2 cellular contexts compared by ENCODE assay signal in genomic region chr14:103847954-103848719, GRCh38.
A peak's percentile ranks its signal among the peaks of the same experiment; 100 is the strongest.
TF ChIP-seq lines count a peak whose summit lies in the region.

No MANE protein-coding gene starts in this region.

TF ChIP-seq in HEK293, 187 proteins besides CTCF, POLR2A, EP300 and RAD21 (continued from another document):
- TF ChIP-seq, protein P1, sequence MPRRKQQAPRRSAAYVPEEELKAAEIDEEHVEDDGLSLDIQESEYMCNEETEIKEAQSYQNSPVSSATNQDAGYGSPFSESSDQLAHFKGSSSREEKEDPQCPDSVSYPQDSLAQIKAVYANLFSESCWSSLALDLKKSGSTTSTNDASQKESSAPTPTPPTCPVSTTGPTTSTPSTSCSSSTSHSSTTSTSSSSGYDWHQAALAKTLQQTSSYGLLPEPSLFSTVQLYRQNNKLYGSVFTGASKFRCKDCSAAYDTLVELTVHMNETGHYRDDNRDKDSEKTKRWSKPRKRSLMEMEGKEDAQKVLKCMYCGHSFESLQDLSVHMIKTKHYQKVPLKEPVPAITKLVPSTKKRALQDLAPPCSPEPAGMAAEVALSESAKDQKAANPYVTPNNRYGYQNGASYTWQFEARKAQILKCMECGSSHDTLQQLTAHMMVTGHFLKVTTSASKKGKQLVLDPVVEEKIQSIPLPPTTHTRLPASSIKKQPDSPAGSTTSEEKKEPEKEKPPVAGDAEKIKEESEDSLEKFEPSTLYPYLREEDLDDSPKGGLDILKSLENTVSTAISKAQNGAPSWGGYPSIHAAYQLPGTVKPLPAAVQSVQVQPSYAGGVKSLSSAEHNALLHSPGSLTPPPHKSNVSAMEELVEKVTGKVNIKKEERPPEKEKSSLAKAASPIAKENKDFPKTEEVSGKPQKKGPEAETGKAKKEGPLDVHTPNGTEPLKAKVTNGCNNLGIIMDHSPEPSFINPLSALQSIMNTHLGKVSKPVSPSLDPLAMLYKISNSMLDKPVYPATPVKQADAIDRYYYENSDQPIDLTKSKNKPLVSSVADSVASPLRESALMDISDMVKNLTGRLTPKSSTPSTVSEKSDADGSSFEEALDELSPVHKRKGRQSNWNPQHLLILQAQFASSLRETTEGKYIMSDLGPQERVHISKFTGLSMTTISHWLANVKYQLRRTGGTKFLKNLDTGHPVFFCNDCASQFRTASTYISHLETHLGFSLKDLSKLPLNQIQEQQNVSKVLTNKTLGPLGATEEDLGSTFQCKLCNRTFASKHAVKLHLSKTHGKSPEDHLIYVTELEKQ (tag by site-specific recombination; IDR thresholded peaks at IDR 0.05; ENCODE audit: borderline replicate concordance): no peak
- TF ChIP-seq HIC1 (tag by site-specific recombination; IDR thresholded peaks at IDR 0.05) (peak; percentile 99), GLIS2 (tag by site-specific recombination; IDR thresholded peaks at IDR 0.05) (peak; percentile 69), KLF16 (tag by site-specific recombination; IDR thresholded peaks at IDR 0.05) (0 out of 2 replicates have a peak, but pooled peaks have one; percentile 4), PATZ1 (tag by site-specific recombination; IDR thresholded peaks at IDR 0.05) (no peak), ZBTB26 (tag by site-specific recombination; optimal IDR thresholded peaks at IDR 0.05) (peak; percentile 28), ZBTB20 (tag by site-specific recombination; IDR thresholded peaks at IDR 0.05) (peak; percentile 95)
- TF ChIP-seq, protein P2, sequence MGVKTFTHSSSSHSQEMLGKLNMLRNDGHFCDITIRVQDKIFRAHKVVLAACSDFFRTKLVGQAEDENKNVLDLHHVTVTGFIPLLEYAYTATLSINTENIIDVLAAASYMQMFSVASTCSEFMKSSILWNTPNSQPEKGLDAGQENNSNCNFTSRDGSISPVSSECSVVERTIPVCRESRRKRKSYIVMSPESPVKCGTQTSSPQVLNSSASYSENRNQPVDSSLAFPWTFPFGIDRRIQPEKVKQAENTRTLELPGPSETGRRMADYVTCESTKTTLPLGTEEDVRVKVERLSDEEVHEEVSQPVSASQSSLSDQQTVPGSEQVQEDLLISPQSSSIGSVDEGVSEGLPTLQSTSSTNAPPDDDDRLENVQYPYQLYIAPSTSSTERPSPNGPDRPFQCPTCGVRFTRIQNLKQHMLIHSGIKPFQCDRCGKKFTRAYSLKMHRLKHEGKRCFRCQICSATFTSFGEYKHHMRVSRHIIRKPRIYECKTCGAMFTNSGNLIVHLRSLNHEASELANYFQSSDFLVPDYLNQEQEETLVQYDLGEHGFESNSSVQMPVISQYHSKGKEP (tag by site-specific recombination; IDR thresholded peaks at IDR 0.05): 0 out of 2 replicates have a peak, but pooled peaks have one; percentile 0
TF ChIP-seq in HEK293: peak in this region for 7.

TF ChIP-seq in H1, 55 proteins besides CTCF, POLR2A, EP300 and RAD21 (continued from another document):
- TF ChIP-seq ZNF274 (IDR thresholded peaks at IDR 0.05; ENCODE audit: borderline replicate concordance, extremely low read depth, low read length): no peak
- no peak for TF ChIP-seq RXRA (IDR thresholded peaks at IDR 0.05; ENCODE audit: insufficient read depth, low read depth, low read length)
- TF ChIP-seq SIRT6 (IDR thresholded peaks at IDR 0.05; ENCODE audit: low read length): no peak
- TF ChIP-seq JUND (IDR thresholded peaks at IDR 0.05; ENCODE audit: low read length): no peak
- no peak for TF ChIP-seq GTF2F1 (IDR thresholded peaks at IDR 0.05; ENCODE audit: borderline replicate concordance, low read depth, low read length)
- no peak for TF ChIP-seq YY1 (IDR thresholded peaks at IDR 0.05; ENCODE audit: low read depth, low read length)
- TF ChIP-seq, protein P3, sequence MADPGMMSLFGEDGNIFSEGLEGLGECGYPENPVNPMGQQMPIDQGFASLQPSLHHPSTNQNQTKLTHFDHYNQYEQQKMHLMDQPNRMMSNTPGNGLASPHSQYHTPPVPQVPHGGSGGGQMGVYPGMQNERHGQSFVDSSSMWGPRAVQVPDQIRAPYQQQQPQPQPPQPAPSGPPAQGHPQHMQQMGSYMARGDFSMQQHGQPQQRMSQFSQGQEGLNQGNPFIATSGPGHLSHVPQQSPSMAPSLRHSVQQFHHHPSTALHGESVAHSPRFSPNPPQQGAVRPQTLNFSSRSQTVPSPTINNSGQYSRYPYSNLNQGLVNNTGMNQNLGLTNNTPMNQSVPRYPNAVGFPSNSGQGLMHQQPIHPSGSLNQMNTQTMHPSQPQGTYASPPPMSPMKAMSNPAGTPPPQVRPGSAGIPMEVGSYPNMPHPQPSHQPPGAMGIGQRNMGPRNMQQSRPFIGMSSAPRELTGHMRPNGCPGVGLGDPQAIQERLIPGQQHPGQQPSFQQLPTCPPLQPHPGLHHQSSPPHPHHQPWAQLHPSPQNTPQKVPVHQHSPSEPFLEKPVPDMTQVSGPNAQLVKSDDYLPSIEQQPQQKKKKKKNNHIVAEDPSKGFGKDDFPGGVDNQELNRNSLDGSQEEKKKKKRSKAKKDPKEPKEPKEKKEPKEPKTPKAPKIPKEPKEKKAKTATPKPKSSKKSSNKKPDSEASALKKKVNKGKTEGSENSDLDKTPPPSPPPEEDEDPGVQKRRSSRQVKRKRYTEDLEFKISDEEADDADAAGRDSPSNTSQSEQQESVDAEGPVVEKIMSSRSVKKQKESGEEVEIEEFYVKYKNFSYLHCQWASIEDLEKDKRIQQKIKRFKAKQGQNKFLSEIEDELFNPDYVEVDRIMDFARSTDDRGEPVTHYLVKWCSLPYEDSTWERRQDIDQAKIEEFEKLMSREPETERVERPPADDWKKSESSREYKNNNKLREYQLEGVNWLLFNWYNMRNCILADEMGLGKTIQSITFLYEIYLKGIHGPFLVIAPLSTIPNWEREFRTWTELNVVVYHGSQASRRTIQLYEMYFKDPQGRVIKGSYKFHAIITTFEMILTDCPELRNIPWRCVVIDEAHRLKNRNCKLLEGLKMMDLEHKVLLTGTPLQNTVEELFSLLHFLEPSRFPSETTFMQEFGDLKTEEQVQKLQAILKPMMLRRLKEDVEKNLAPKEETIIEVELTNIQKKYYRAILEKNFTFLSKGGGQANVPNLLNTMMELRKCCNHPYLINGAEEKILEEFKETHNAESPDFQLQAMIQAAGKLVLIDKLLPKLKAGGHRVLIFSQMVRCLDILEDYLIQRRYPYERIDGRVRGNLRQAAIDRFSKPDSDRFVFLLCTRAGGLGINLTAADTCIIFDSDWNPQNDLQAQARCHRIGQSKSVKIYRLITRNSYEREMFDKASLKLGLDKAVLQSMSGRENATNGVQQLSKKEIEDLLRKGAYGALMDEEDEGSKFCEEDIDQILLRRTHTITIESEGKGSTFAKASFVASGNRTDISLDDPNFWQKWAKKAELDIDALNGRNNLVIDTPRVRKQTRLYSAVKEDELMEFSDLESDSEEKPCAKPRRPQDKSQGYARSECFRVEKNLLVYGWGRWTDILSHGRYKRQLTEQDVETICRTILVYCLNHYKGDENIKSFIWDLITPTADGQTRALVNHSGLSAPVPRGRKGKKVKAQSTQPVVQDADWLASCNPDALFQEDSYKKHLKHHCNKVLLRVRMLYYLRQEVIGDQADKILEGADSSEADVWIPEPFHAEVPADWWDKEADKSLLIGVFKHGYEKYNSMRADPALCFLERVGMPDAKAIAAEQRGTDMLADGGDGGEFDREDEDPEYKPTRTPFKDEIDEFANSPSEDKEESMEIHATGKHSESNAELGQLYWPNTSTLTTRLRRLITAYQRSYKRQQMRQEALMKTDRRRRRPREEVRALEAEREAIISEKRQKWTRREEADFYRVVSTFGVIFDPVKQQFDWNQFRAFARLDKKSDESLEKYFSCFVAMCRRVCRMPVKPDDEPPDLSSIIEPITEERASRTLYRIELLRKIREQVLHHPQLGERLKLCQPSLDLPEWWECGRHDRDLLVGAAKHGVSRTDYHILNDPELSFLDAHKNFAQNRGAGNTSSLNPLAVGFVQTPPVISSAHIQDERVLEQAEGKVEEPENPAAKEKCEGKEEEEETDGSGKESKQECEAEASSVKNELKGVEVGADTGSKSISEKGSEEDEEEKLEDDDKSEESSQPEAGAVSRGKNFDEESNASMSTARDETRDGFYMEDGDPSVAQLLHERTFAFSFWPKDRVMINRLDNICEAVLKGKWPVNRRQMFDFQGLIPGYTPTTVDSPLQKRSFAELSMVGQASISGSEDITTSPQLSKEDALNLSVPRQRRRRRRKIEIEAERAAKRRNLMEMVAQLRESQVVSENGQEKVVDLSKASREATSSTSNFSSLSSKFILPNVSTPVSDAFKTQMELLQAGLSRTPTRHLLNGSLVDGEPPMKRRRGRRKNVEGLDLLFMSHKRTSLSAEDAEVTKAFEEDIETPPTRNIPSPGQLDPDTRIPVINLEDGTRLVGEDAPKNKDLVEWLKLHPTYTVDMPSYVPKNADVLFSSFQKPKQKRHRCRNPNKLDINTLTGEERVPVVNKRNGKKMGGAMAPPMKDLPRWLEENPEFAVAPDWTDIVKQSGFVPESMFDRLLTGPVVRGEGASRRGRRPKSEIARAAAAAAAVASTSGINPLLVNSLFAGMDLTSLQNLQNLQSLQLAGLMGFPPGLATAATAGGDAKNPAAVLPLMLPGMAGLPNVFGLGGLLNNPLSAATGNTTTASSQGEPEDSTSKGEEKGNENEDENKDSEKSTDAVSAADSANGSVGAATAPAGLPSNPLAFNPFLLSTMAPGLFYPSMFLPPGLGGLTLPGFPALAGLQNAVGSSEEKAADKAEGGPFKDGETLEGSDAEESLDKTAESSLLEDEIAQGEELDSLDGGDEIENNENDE (IDR thresholded peaks at IDR 0.05; ENCODE audit: insufficient replicate concordance, low read length): no peak
- TF ChIP-seq BACH1 (IDR thresholded peaks at IDR 0.05; ENCODE audit: low read length): no peak
- TF ChIP-seq HDAC6 (IDR thresholded peaks at IDR 0.05; ENCODE audit: low read depth, low read length): no peak
- TF ChIP-seq TAF1 (IDR thresholded peaks at IDR 0.05; ENCODE audit: low read depth, low read length): no peak
- no peak for TF ChIP-seq CREB1 (IDR thresholded peaks at IDR 0.05)
- TF ChIP-seq, protein P4, sequence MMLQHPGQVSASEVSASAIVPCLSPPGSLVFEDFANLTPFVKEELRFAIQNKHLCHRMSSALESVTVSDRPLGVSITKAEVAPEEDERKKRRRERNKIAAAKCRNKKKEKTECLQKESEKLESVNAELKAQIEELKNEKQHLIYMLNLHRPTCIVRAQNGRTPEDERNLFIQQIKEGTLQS (IDR thresholded peaks at IDR 0.05; ENCODE audit: insufficient read depth, low read depth, low read length): no peak
- TF ChIP-seq SIN3A (conservative IDR thresholded peaks at IDR 0.05 in 1 of 2, IDR thresholded peaks at IDR 0.05 in 1 of 2; ENCODE audit: low read depth in 1 of 2, low read length in 2 of 2): no peak
- peak; percentile 57 for TF ChIP-seq E2F6 (IDR thresholded peaks at IDR 0.05)
- no peak for TF ChIP-seq TAF7 (optimal IDR thresholded peaks at IDR 0.05; ENCODE audit: borderline replicate concordance, low read depth, low read length)
- peak; percentile 24; the same call in 1 of the 2 replicates for TF ChIP-seq PHF8 (conservative IDR thresholded peaks at IDR 0.05; ENCODE audit: low read depth, low read length)
- TF ChIP-seq POU5F1 (IDR thresholded peaks at IDR 0.05; ENCODE audit: low read depth, low read length): no peak
- TF ChIP-seq ASH2L (IDR thresholded peaks at IDR 0.05; ENCODE audit: low read length): peak; percentile 29
- TF ChIP-seq MAX (IDR thresholded peaks at IDR 0.05): peak; percentile 38; the same call in 1 of the 2 replicates
- TF ChIP-seq SAP30 (IDR thresholded peaks at IDR 0.05; ENCODE audit: insufficient read depth, insufficient replicate concordance, low read length): no peak
- TF ChIP-seq NRF1 (IDR thresholded peaks at IDR 0.05; ENCODE audit: low read depth, low read length): no peak
- TF ChIP-seq NANOG (IDR thresholded peaks at IDR 0.05; ENCODE audit: insufficient read depth, low read depth, low read length, poor library complexity, severe bottlenecking): no peak
- TF ChIP-seq FOSL1 (IDR thresholded peaks at IDR 0.05; ENCODE audit: insufficient read depth, low read depth, low read length): no peak
- no peak for TF ChIP-seq POLR2AphosphoS5 (IDR thresholded peaks at IDR 0.05; ENCODE audit: low read depth, low read length)
- 0 out of 2 replicates have a peak, but pooled peaks have one; percentile 31 for TF ChIP-seq SUZ12 (IDR thresholded peaks at IDR 0.05; ENCODE audit: low read length)
- no peak for TF ChIP-seq JUN (IDR thresholded peaks at IDR 0.05; ENCODE audit: low read depth, low read length)
- TF ChIP-seq CTBP2 (IDR thresholded peaks at IDR 0.05; ENCODE audit: borderline replicate concordance, insufficient read depth, insufficient read length, low read length): no peak
- peak; percentile 95 for TF ChIP-seq KDM4A (IDR thresholded peaks at IDR 0.05; ENCODE audit: low read depth, low read length, severe bottlenecking)
- TF ChIP-seq, protein P5, sequence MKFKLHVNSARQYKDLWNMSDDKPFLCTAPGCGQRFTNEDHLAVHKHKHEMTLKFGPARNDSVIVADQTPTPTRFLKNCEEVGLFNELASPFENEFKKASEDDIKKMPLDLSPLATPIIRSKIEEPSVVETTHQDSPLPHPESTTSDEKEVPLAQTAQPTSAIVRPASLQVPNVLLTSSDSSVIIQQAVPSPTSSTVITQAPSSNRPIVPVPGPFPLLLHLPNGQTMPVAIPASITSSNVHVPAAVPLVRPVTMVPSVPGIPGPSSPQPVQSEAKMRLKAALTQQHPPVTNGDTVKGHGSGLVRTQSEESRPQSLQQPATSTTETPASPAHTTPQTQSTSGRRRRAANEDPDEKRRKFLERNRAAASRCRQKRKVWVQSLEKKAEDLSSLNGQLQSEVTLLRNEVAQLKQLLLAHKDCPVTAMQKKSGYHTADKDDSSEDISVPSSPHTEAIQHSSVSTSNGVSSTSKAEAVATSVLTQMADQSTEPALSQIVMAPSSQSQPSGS (IDR thresholded peaks at IDR 0.05; ENCODE audit: low read length): no peak
- TF ChIP-seq RNF2 (IDR thresholded peaks at IDR 0.05; ENCODE audit: borderline replicate concordance, low read depth, low read length, missing control alignments, poor library complexity, severe bottlenecking): no peak
- TF ChIP-seq TCF12 (IDR thresholded peaks at IDR 0.05; ENCODE audit: low read depth, low read length): no peak
- no peak for TF ChIP-seq USF2 (IDR thresholded peaks at IDR 0.05; ENCODE audit: low read length)
- TF ChIP-seq RFX5 (IDR thresholded peaks at IDR 0.05; ENCODE audit: borderline replicate concordance, low read depth, low read length): no peak
- TF ChIP-seq RBBP5 (IDR thresholded peaks at IDR 0.05; ENCODE audit: borderline replicate concordance, low read depth, low read length): peak; percentile 36; the same call in 1 of the 2 replicates
- TF ChIP-seq CBX5 (IDR thresholded peaks at IDR 0.05; ENCODE audit: low read depth, low read length): no peak
- no peak for TF ChIP-seq SP4 (IDR thresholded peaks at IDR 0.05; ENCODE audit: low read length)
